Comparison of ENCODE assay signal across 12 cellular contexts in the genomic region with DNA sequence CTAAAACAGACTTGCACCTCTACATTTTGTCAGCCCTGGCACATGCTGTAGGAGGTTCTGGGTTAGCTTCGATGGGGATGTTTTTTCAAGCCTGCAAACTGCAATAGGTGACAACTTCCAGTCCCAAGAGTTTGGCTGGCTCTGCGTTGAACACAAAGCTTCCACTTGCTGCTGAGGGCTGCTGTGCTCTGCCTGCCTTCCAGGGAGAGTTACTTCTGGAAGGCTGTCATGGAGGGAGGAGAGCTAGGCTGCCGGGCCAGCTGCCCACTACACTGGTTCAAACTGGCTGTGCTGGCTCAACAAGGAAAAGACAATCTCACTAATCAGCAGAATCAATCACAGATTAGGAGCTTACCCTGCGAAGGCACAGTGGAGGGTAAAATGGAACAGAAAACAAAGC. TPM values are rescaled to one million over a fixed set of nuclear protein-coding genes. Genes with fewer than 3 reads are reported as not detected.
DNase-seq lines count a peak whose midpoint lies in the region; ATAC-seq, FAIRE-seq and TF ChIP-seq lines count a peak whose summit lies in the region.
"Had no signal": no experiment of that assay in that cellular context is flagged by ENCODE, and none has a peak within 500 bp of the region (broad histone marks: within the 10 kb centered on the region; RNA-seq: fewer than 3 reads in every experiment).

No MANE protein-coding gene starts in this region.

- peak; percentile 32 to 55 for DNase-seq in breast epithelium (ENCODE audit: low spot score in 2 of 2)
- DNase-seq in MCF 10A (ENCODE audit: unreplicated experiment), result no peak
- DNase-seq in foreskin keratinocyte, result no peak
- peak; percentile 73 for DNase-seq in ureter (ENCODE audit: low spot score)
- no peak for DNase-seq in frontal cortex (ENCODE audit: low spot score in 2 of 2)
- DNase-seq in NCI-H69 (lab: John Stamatoyannopoulos, UW), result no peak
- no peak for DNase-seq in activated T-helper 2 cell treated with anti-CD3 and anti-CD28 coated beads, Interferon-gamma antibody, Interleukin-2, Interleukin-4, amounts not matched to agents 10 μg/mL and 5 μg/mL and 100 μg/mL, durations not matched to agents 14 hours and 24 hours and 36 hours (ENCODE audit: low spot score)
- DNase-seq: central memory CD4-positive, alpha-beta T cell; NCI-H1694 treated with DMSO at 0.1 percent for 48 hours had no signal

- CTCF ChIA-PET in MCF 10A (lab: Yijun Ruan, JAX), result interaction anchor here (0.7 to 3.6 kb wide), 7 partner anchors 20 to 210 kb away, joined by 3 to 23 read pairs (median 4); no protein-coding TSS in a partner anchor

- H3K4me1 ChIP-seq in breast epithelium (peaks cover 0 to 8% of the 10 kb centered on the region in 2 donors), foreskin keratinocyte (peaks cover 3% of the 10 kb centered on the region), mucosa of stomach (ENCODE audit: control insufficient read depth, insufficient read depth, low read length) (peaks cover 60% of the 10 kb centered on the region)

- no peaks in the 10 kb centered on the region for H3K27me3 ChIP-seq in breast epithelium
- H3K27me3 ChIP-seq in foreskin keratinocyte, result no peaks in the 10 kb centered on the region
- H3K27me3 ChIP-seq in mucosa of stomach (ENCODE audit: control insufficient read depth, insufficient read depth, low read length), result no peaks in the 10 kb centered on the region

- POLR2A ChIA-PET in MCF 10A (lab: Yijun Ruan, JAX), result interaction anchor here (0.6 to 1.7 kb wide), 8 partner anchors 13 to 317 kb away, joined by 3 to 9 read pairs (median 3); no protein-coding TSS in a partner anchor

- peaks cover 11% of the 10 kb centered on the region for H3K4me1 Mint-ChIP-seq in MCF 10A (ENCODE audit: insufficient read depth, unreplicated experiment)
- H3K4me1 Mint-ChIP-seq in activated T-helper 2 cell treated with anti-CD3 and anti-CD28 coated beads, Interferon-gamma antibody, Interleukin-2, Interleukin-4, amounts not matched to agents 10 μg/mL and 5 μg/mL and 100 μg/mL, durations not matched to agents 14 hours and 24 hours and 36 hours (ENCODE audit: low read depth), result peaks cover 32% of the 10 kb centered on the region

- TF ChIP-seq CTCF in breast epithelium (IDR thresholded peaks at IDR 0.05) (no peak), MCF 10A (IDR thresholded peaks at IDR 0.05; ENCODE audit: unreplicated experiment) (no peak), foreskin keratinocyte (conservative IDR thresholded peaks at IDR 0.05) (no peak)

- no peak overlapping the region for H3K4me3 Mint-ChIP-seq in MCF 10A (ENCODE audit: unreplicated experiment)
- no peak overlapping the region for H3K4me3 Mint-ChIP-seq in activated T-helper 2 cell treated with anti-CD3 and anti-CD28 coated beads, Interferon-gamma antibody, Interleukin-2, Interleukin-4, amounts not matched to agents 10 μg/mL and 5 μg/mL and 100 μg/mL, durations not matched to agents 14 hours and 24 hours and 36 hours (ENCODE audit: low read depth)

- no peaks in the 10 kb centered on the region for H3K9me3 Mint-ChIP-seq in MCF 10A (ENCODE audit: unreplicated experiment)
- H3K9me3 Mint-ChIP-seq in activated T-helper 2 cell treated with anti-CD3 and anti-CD28 coated beads, Interferon-gamma antibody, Interleukin-2, Interleukin-4, amounts not matched to agents 10 μg/mL and 5 μg/mL and 100 μg/mL, durations not matched to agents 14 hours and 24 hours and 36 hours, result no peaks in the 10 kb centered on the region

- no peaks in the 10 kb centered on the region for H3K36me3 Mint-ChIP-seq in MCF 10A (ENCODE audit: insufficient read depth, unreplicated experiment)
- no peaks in the 10 kb centered on the region for H3K36me3 Mint-ChIP-seq in activated T-helper 2 cell treated with anti-CD3 and anti-CD28 coated beads, Interferon-gamma antibody, Interleukin-2, Interleukin-4, amounts not matched to agents 10 μg/mL and 5 μg/mL and 100 μg/mL, durations not matched to agents 14 hours and 24 hours and 36 hours (ENCODE audit: low read depth)

- H3K27ac ChIP-seq in breast epithelium (peak overlapping the region; percentile 65 to 70), foreskin keratinocyte (peak overlapping the region; percentile 57)

- no peaks in the 10 kb centered on the region for H3K36me3 ChIP-seq in breast epithelium
- no peaks in the 10 kb centered on the region for H3K36me3 ChIP-seq in mucosa of stomach (ENCODE audit: control insufficient read depth, insufficient read depth, low read length)

- intact Hi-C loops in breast epithelium (cut with DNase I; ENCODE audit: low total_unique reads) (no loop called here), MCF 10A (cut with micrococcal nuclease) (no loop called here)
- intact Hi-C loops in activated T-helper 2 cell treated with anti-CD3 and anti-CD28 coated beads, Interferon-gamma antibody, Interleukin-2, Interleukin-4, amounts not matched to agents 10 μg/mL and 5 μg/mL and 100 μg/mL, durations not matched to agents 14 hours and 24 hours and 36 hours (cut with micrococcal nuclease), result loop anchor here (5.0 kb wide), 1 partner anchor 116 kb away; no protein-coding TSS in a partner anchor

- peak overlapping the region; percentile 40 for H3K9ac ChIP-seq in mucosa of stomach (ENCODE audit: low read length)

- no TSS peak for BruUV-seq in MCF 10A (replicated peaks; lab: Mats Ljungman, UMichigan)

- no peak for FAIRE-seq in frontal cortex (lab: Jason Lieb, UNC)
- FAIRE-seq: A204.1, islet of Langerhans had no signal

- TF ChIP-seq POLR2A in breast epithelium (IDR thresholded peaks at IDR 0.05), result no peak

- H3K9me3 ChIP-seq in breast epithelium (no peaks in the 10 kb centered on the region), mucosa of stomach (ENCODE audit: control insufficient read depth, low read length) (no peaks in the 10 kb centered on the region)

- no peak overlapping the region for H3K27ac Mint-ChIP-seq in MCF 10A (ENCODE audit: low read depth, unreplicated experiment)
- H3K27ac Mint-ChIP-seq in activated T-helper 2 cell treated with anti-CD3 and anti-CD28 coated beads, Interferon-gamma antibody, Interleukin-2, Interleukin-4, amounts not matched to agents 10 μg/mL and 5 μg/mL and 100 μg/mL, durations not matched to agents 14 hours and 24 hours and 36 hours, result no peak overlapping the region

- H3K27me3 Mint-ChIP-seq in MCF 10A (ENCODE audit: insufficient read depth, unreplicated experiment), result no peaks in the 10 kb centered on the region
- H3K27me3 Mint-ChIP-seq in activated T-helper 2 cell treated with anti-CD3 and anti-CD28 coated beads, Interferon-gamma antibody, Interleukin-2, Interleukin-4, amounts not matched to agents 10 μg/mL and 5 μg/mL and 100 μg/mL, durations not matched to agents 14 hours and 24 hours and 36 hours (ENCODE audit: low read depth), result no peaks in the 10 kb centered on the region

- H3K4me3 ChIP-seq in breast epithelium (no peak overlapping the region), mucosa of stomach (ENCODE audit: low read length) (no peak overlapping the region)

- no peak for ATAC-seq in foreskin keratinocyte

RNA-seq across cellular contexts. Expression of a gene that starts 46.7 kb away (rescaled TPM):
- 10 to 100 TPM; 48.5 to 85.5 (median 57.4) TPM for total RNA-seq in breast epithelium
- total RNA-seq in MCF 10A (2022), result 37.5 and 38.6 TPM in 2 replicates
- total RNA-seq in foreskin keratinocyte, result 20.1 and 23.0 TPM in 2 replicates
- 12.2 and 15.2 TPM in 2 replicates for polyA plus RNA-seq in foreskin keratinocyte
- 38.1 TPM for total RNA-seq in ureter
- 22.8 TPM for total RNA-seq in frontal cortex
- total RNA-seq in activated T-helper 2 cell treated with anti-CD3 and anti-CD28 coated beads, Interferon-gamma antibody, Interleukin-2, Interleukin-4, amounts not matched to agents 10 μg/mL and 5 μg/mL and 100 μg/mL, durations not matched to agents 14 hours and 24 hours and 36 hours, result 40.4 and 42.1 TPM in 2 replicates

Comparison
In these comparisons a context has a peak if more than half of its experiments do, and no peak if none do; other contexts are left out.
1. DNase-seq: peak in breast epithelium (2 of 2) and ureter (single experiment); none in MCF 10A (single experiment), foreskin keratinocyte (0 of 2), frontal cortex (0 of 2), NCI-H69 (single experiment) and activated T-helper 2 cell treated with anti-CD3 and anti-CD28 coated beads, Interferon-gamma antibody, Interleukin-2, Interleukin-4, amounts not matched to agents 10 μg/mL and 5 μg/mL and 100 μg/mL, durations not matched to agents 14 hours and 24 hours and 36 hours (single experiment).